Comparison of ENCODE assay signal across 25 cellular contexts in genomic region chr22:44424867-44425351, GRCh38.
DNase-seq lines count a peak whose midpoint lies in the region; ATAC-seq and TF ChIP-seq lines count a peak whose summit lies in the region.
"Had no signal": no experiment of that assay in that cellular context is flagged by ENCODE, and none has a peak within 500 bp of the region (broad histone marks: within the 10 kb centered on the region; RNA-seq: fewer than 3 reads in every experiment).

No MANE protein-coding gene starts in this region.

- TF ChIP-seq CTCF in osteocyte (IDR thresholded peaks at IDR 0.05): no peak

- H3K27me3 ChIP-seq in H7 (ENCODE audit: control insufficient read depth, insufficient read depth, low read length) (no peaks in the 10 kb centered on the region), right cardiac atrium (ENCODE audit: control insufficient read depth, insufficient read depth) (no peaks in the 10 kb centered on the region)
- H3K27me3 ChIP-seq: testis had no signal

- H3K27ac Mint-ChIP-seq in osteocyte (ENCODE audit: unreplicated experiment): peak overlapping the region; percentile 52
- H3K27ac Mint-ChIP-seq: activated naive CD4-positive, alpha-beta T cell treated with anti-CD3 and anti-CD28 coated beads for 36 hours; T-helper 2 cell treated with Interferon-gamma antibody and Interleukin-4, amounts not matched to agents 5 μg/mL and 100 μg/mL, for 36 hours had no signal

- no peak overlapping the region for H3K4me3 Mint-ChIP-seq in osteocyte (ENCODE audit: unreplicated experiment)
- H3K4me3 Mint-ChIP-seq: activated naive CD4-positive, alpha-beta T cell treated with anti-CD3 and anti-CD28 coated beads for 36 hours; activated T-cell treated with anti-CD3 and anti-CD28 coated beads, Interleukin-2, amount 50 U/mL, for 4 hours; T-helper 2 cell treated with Interferon-gamma antibody and Interleukin-4, amounts not matched to agents 5 μg/mL and 100 μg/mL, for 36 hours had no signal

- ATAC-seq in right cardiac atrium (peak; percentile 60 to 67), GM18519 (IDR thresholded peaks at IDR 0.05; ENCODE audit: low FRiP score, unreplicated experiment) (no peak)
- ATAC-seq: activated T-cell treated with anti-CD3 and anti-CD28 coated beads, Interleukin-2, amount 50 U/mL, for 4 hours; gastrocnemius medialis; HCT116; lower lobe of right lung had no signal

- intact Hi-C loops in right cardiac atrium (cut with DNase I): no loop called here

- peaks cover 2% of the 10 kb centered on the region for H3K36me3 Mint-ChIP-seq in osteocyte (ENCODE audit: unreplicated experiment)

- peaks cover 2% of the 10 kb centered on the region for H3K4me1 ChIP-seq in right cardiac atrium (ENCODE audit: control insufficient read depth, insufficient read depth, low read length)
- H3K4me1 ChIP-seq: breast epithelium, gastrocnemius medialis, lower lobe of right lung, testis had no signal

- H3K27me3 Mint-ChIP-seq in osteocyte (ENCODE audit: unreplicated experiment): peaks cover 18% of the 10 kb centered on the region

- DNase-seq in H7 (peak; percentile 24), NCI-H526 treated with DMSO at 0.1 percent for 48 hours (lab: John Stamatoyannopoulos, UW) (peak; percentile 8), right cardiac atrium (no peak), osteocyte (ENCODE audit: extremely low spot score, unreplicated experiment) (no peak), anterior cingulate cortex (lab: John Stamatoyannopoulos, UW) (no peak), G401 (ENCODE audit: low spot score) (no peak), NCI-H1436 treated with DMSO at 0.1 percent for 48 hours (lab: John Stamatoyannopoulos, UW) (no peak)
- DNase-seq: activated CD4-positive, alpha-beta T cell treated with anti-CD3 and anti-CD28 coated beads for 4 hours; activated naive CD4-positive, alpha-beta T cell treated with anti-CD3 and anti-CD28 coated beads for 36 hours; activated T-cell treated with anti-CD3 and anti-CD28 coated beads, Interleukin-2, amount 50 U/mL, for 4 hours; amniotic stem cell; C1 segment of cervical spinal cord; cortex of kidney; gastrocnemius medialis; lower lobe of right lung; NCI-H2029; NCI-H510A; stimulated activated CD4-positive, alpha-beta T cell treated with anti-CD3 and anti-CD28 coated beads, Interleukin-4, amount 100 ng/mL, for 4 hours; stimulated activated naive CD4-positive, alpha-beta T cell; testis had no signal

- no peak overlapping the region for H3K27ac ChIP-seq in right cardiac atrium (ENCODE audit: low read length)
- H3K27ac ChIP-seq: breast epithelium, gastrocnemius medialis, lower lobe of right lung, RWPE1, testis had no signal

- H3K4me1 Mint-ChIP-seq in osteocyte (ENCODE audit: unreplicated experiment): peaks cover 38% of the 10 kb centered on the region

- H3K4me3 ChIP-seq in H7 (ENCODE audit: insufficient read depth, low read depth, low read length) (no peak overlapping the region), right cardiac atrium (ENCODE audit: low read length) (no peak overlapping the region)
- H3K4me3 ChIP-seq: breast epithelium, gastrocnemius medialis, lower lobe of right lung, testis had no signal

- no peaks in the 10 kb centered on the region for H3K9me3 ChIP-seq in right cardiac atrium (ENCODE audit: control insufficient read depth, low read length)
- H3K9me3 ChIP-seq: gastrocnemius medialis, lower lobe of right lung, testis had no signal

- in situ Hi-C loops in G401 (cut with HindIII; ENCODE audit: low sequenced_read_pairs): no loop called here

- no peaks in the 10 kb centered on the region for H3K36me3 ChIP-seq in H7 (replicated peaks; ENCODE audit: control insufficient read depth, insufficient read depth, low read length)
- H3K36me3 ChIP-seq: breast epithelium, gastrocnemius medialis, lower lobe of right lung had no signal

- WGBS in right cardiac atrium: 61% methylated on average over 13 of the region's 13 CpGs

- peaks cover 8% of the 10 kb centered on the region for H3K9me3 Mint-ChIP-seq in osteocyte (ENCODE audit: unreplicated experiment)

Comparison
In these comparisons a context has a peak if more than half of its experiments do, and no peak if none do; other contexts are left out.
1. DNase-seq: peak in H7 (single experiment) and NCI-H526 treated with DMSO at 0.1 percent for 48 hours (single experiment); none in right cardiac atrium (0 of 3), osteocyte (single experiment), anterior cingulate cortex (0 of 58), G401 (single experiment) and NCI-H1436 treated with DMSO at 0.1 percent for 48 hours (single experiment).